In genomic region chr16:4052801-4053662, GRCh38 we compare ENCODE assay signal across 8 cellular contexts.
A peak's percentile ranks its signal among the peaks of the same experiment; 100 is the strongest.
DNase-seq lines count a peak whose midpoint lies in the region; ATAC-seq and TF ChIP-seq lines count a peak whose summit lies in the region.

No MANE protein-coding gene starts in this region.

- no peaks in the 10 kb centered on the region for H3K27me3 Mint-ChIP-seq in chondrocyte (ENCODE audit: low read depth)
- H3K27me3 Mint-ChIP-seq in endothelial cell (ENCODE audit: unreplicated experiment): peaks cover 4% of the 10 kb centered on the region

- ATAC-seq in HG03571 (IDR thresholded peaks at IDR 0.05; ENCODE audit: unreplicated experiment) (no peak), HG03039 (IDR thresholded peaks at IDR 0.05; ENCODE audit: unreplicated experiment) (no peak), GM18909 (IDR thresholded peaks at IDR 0.05; ENCODE audit: poor library complexity, unreplicated experiment) (no peak)

- H3K27ac Mint-ChIP-seq in chondrocyte (ENCODE audit: unreplicated experiment): peak overlapping the region; percentile 98
- H3K27ac Mint-ChIP-seq in endothelial cell (ENCODE audit: unreplicated experiment): no peak overlapping the region

- no peaks in the 10 kb centered on the region for H3K9me3 Mint-ChIP-seq in chondrocyte (ENCODE audit: low read depth)
- H3K9me3 Mint-ChIP-seq in endothelial cell (ENCODE audit: unreplicated experiment): no peaks in the 10 kb centered on the region

- H3K4me3 Mint-ChIP-seq in chondrocyte (ENCODE audit: unreplicated experiment): peak overlapping the region; percentile 64
- no peak overlapping the region for H3K4me3 Mint-ChIP-seq in endothelial cell (ENCODE audit: unreplicated experiment)

- peaks cover 38% of the 10 kb centered on the region for H3K4me1 Mint-ChIP-seq in chondrocyte (ENCODE audit: low read depth)
- peaks cover 2% of the 10 kb centered on the region for H3K4me1 Mint-ChIP-seq in endothelial cell (ENCODE audit: unreplicated experiment)

- TF ChIP-seq CTCF in chondrocyte (IDR thresholded peaks at IDR 0.05) (no peak), endothelial cell (IDR thresholded peaks at IDR 0.05; ENCODE audit: unreplicated experiment) (no peak)

- H3K36me3 Mint-ChIP-seq in chondrocyte (ENCODE audit: low read depth) (no peaks in the 10 kb centered on the region), endothelial cell (ENCODE audit: low read depth, unreplicated experiment) (no peaks in the 10 kb centered on the region)

- DNase-seq in DMS79 (lab: John Stamatoyannopoulos, UW) (peak; percentile 92), NCI-H345 treated with DMSO at 0.1 percent for 48 hours (lab: John Stamatoyannopoulos, UW; ENCODE audit: unreplicated experiment) (peak; percentile 98), chondrocyte (ENCODE audit: low spot score) (no peak), lung microvascular endothelial cell (ENCODE audit: low read depth in 2 of 2) (peak; percentile 49 to 88), endothelial cell (ENCODE audit: low spot score) (no peak)

Comparison
In these comparisons a context has a peak if more than half of its experiments do, and no peak if none do; other contexts are left out.
1. DNase-seq: peak in DMS79 (single experiment), NCI-H345 treated with DMSO at 0.1 percent for 48 hours (single experiment) and lung microvascular endothelial cell (2 of 2); none in chondrocyte (single experiment) and endothelial cell (single experiment).